Comparison of ENCODE assay signal across 14 cellular contexts in the genomic region with DNA sequence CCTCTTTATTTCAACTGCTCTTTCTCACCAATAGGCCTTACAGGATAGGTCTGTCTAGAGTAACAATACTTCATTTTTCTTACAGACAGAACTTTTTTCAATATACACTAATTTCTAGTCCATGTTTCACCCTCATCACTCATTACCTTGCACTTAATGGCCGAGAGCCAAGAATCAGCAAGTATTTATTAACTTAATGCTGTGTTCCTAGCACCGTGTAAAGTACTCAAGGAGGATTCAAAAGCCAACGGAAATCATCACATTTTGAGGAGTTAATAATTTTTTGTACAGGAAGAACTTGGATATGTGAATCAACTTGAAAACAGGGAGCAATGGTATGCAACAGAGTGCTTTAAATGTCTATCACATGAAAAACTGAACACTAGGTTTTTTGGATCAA.
"Had no signal": no experiment of that assay in that cellular context is flagged by ENCODE, and none has a peak within 500 bp of the region (broad histone marks: within the 10 kb centered on the region; RNA-seq: fewer than 3 reads in every experiment).

No MANE protein-coding gene starts in this region.

- H3K4me1 ChIP-seq: prostate gland, spleen had no signal

- H3K4me3 ChIP-seq: heart left ventricle, prostate gland, spleen, tibial nerve had no signal

- H3K27me3 ChIP-seq: heart left ventricle, neutrophil, spleen, tibial nerve had no signal

- DNase-seq: activated CD4-positive, alpha-beta memory T cell treated with anti-CD3 and anti-CD28 coated beads for 36 hours; activated CD4-positive, CD25-positive, alpha-beta regulatory T cell treated with anti-CD3 and anti-CD28 coated beads, Interleukin-2, amount 50 U/mL, for 72 hours; activated T-cell treated with anti-CD3 and anti-CD28 coated beads, Interleukin-2, amount 50 U/mL, for 72 hours; aorta; foreskin melanocyte; heart left ventricle; naive B cell; spleen; stimulated activated CD4-positive, alpha-beta T cell treated with anti-CD3 and anti-CD28 coated beads, Interleukin-1b, Interleukin-23, amount 100 ng/mL, for 48 hours; stimulated activated naive B cell treated with anti-CD40 and anti-IgM and Interleukin-4, amounts not matched to agents 10 μg/mL and 1 μg/mL and 100 μg/mL, for 72 hours had no signal

- ATAC-seq: activated T-cell treated with anti-CD3 and anti-CD28 coated beads, Interleukin-2, amount 50 U/mL, for 72 hours; heart left ventricle; sciatic nerve; stimulated activated naive B cell treated with anti-CD40 and anti-IgM and Interleukin-4, amounts not matched to agents 10 μg/mL and 1 μg/mL and 100 μg/mL, for 72 hours had no signal

- H3K4me3 Mint-ChIP-seq: activated CD4-positive, alpha-beta memory T cell treated with anti-CD3 and anti-CD28 coated beads for 36 hours; activated T-cell treated with anti-CD3 and anti-CD28 coated beads, Interleukin-2, amount 50 U/mL, for 72 hours; naive B cell; stimulated activated naive B cell treated with anti-CD40 and anti-IgM and Interleukin-4, amounts not matched to agents 10 μg/mL and 1 μg/mL and 100 μg/mL, for 72 hours had no signal

- H3K27ac Mint-ChIP-seq: activated CD4-positive, alpha-beta memory T cell treated with anti-CD3 and anti-CD28 coated beads for 36 hours; activated T-cell treated with anti-CD3 and anti-CD28 coated beads, Interleukin-2, amount 50 U/mL, for 72 hours; naive B cell; stimulated activated naive B cell treated with anti-CD40 and anti-IgM and Interleukin-4, amounts not matched to agents 10 μg/mL and 1 μg/mL and 100 μg/mL, for 72 hours had no signal

- H3K27me3 Mint-ChIP-seq: naive B cell had no signal

- H3K9me3 Mint-ChIP-seq: activated CD4-positive, alpha-beta memory T cell treated with anti-CD3 and anti-CD28 coated beads for 36 hours; activated T-cell treated with anti-CD3 and anti-CD28 coated beads, Interleukin-2, amount 50 U/mL, for 72 hours; stimulated activated naive B cell treated with anti-CD40 and anti-IgM and Interleukin-4, amounts not matched to agents 10 μg/mL and 1 μg/mL and 100 μg/mL, for 72 hours had no signal

- H3K9me3 ChIP-seq: heart left ventricle, neutrophil, prostate gland, spleen, tibial nerve had no signal

- H3K4me1 Mint-ChIP-seq: naive B cell; stimulated activated naive B cell treated with anti-CD40 and anti-IgM and Interleukin-4, amounts not matched to agents 10 μg/mL and 1 μg/mL and 100 μg/mL, for 72 hours had no signal

- H3K27ac ChIP-seq: heart left ventricle, neutrophil, prostate gland, spleen, tibial nerve had no signal

- H3K36me3 Mint-ChIP-seq: activated CD4-positive, alpha-beta memory T cell treated with anti-CD3 and anti-CD28 coated beads for 36 hours; naive B cell; stimulated activated naive B cell treated with anti-CD40 and anti-IgM and Interleukin-4, amounts not matched to agents 10 μg/mL and 1 μg/mL and 100 μg/mL, for 72 hours had no signal

- H3K36me3 ChIP-seq: neutrophil, prostate gland, spleen, tibial nerve had no signal
